Comparison of ENCODE assay signal across 19 cellular contexts in genomic region chr2:170393861-170394498, GRCh38.
DNase-seq lines count a peak whose midpoint lies in the region; ATAC-seq, FAIRE-seq and TF ChIP-seq lines count a peak whose summit lies in the region.
"Had no signal": no experiment of that assay in that cellular context is flagged by ENCODE, and none has a peak within 500 bp of the region (broad histone marks: within the 10 kb centered on the region; RNA-seq: fewer than 3 reads in every experiment).

No MANE protein-coding gene starts in this region.

- H3K27ac ChIP-seq in HepG2 (ENCODE audit: extremely low read length, insufficient read depth, low read length), result no peak overlapping the region
- H3K27ac ChIP-seq in right lobe of liver, result no peak overlapping the region
- H3K27ac ChIP-seq in body of pancreas, result peak overlapping the region in 2 of 4 donors; percentile 13 to 52
- H3K27ac ChIP-seq: 22Rv1, BLaER1, C4-2B had no signal

- TF ChIP-seq POLR2A in HepG2 (IDR thresholded peaks at IDR 0.05; ENCODE audit: insufficient read depth in 1 of 2, low read depth in 2 of 2, low read length in 2 of 2) (no peak), right lobe of liver (IDR thresholded peaks at IDR 0.05) (no peak), body of pancreas (IDR thresholded peaks at IDR 0.05) (no peak)

- TF ChIP-seq CTCF in HepG2 (CRISPR knock-in tag; IDR thresholded peaks at IDR 0.05) (no peak), right lobe of liver (IDR thresholded peaks at IDR 0.05) (no peak), body of pancreas (IDR thresholded peaks at IDR 0.05) (no peak)

- CTCF ChIA-PET in HepG2 (lab: Yijun Ruan, JAX; ENCODE audit: low intra/inter-chr PET ratio, low total read pairs), result interaction anchor here (1.0 kb wide), 1 partner anchor 419 kb away, joined by 3 read pairs; no protein-coding TSS in a partner anchor

- no peaks in the 10 kb centered on the region for H3K79me2 ChIP-seq in HepG2 (ENCODE audit: insufficient read depth, low read length)

- in situ Hi-C loops in HepG2 (cut with HindIII; ENCODE audit: extremely low pct_ligation_motif_present, low pct_unique_long_range_greater_than_20kb) (no loop called here), G401 (cut with HindIII; ENCODE audit: low sequenced_read_pairs) (no loop called here)

- peak; percentile 66 for ATAC-seq in HepG2
- no peak for ATAC-seq in right lobe of liver
- ATAC-seq in body of pancreas, result peak; percentile 58
- ATAC-seq: CD8-positive, alpha-beta T cell; GM23338; HCT116 had no signal

- WGBS in HepG2 (ENCODE audit: low lambda C conversion rate), result 2% methylated on average over 2 of the region's 2 CpGs
- 33% methylated on average over 2 of the region's 2 CpGs for WGBS in right lobe of liver (ENCODE audit: insufficient coverage, low coverage, low lambda C conversion rate, missing lambda C conversion rate)
- 11 to 15% methylated on average over 2 of the region's 2 CpGs for WGBS in body of pancreas, 2 donors

- DNase-seq in HepG2 (ENCODE audit: low spot score) (peak; percentile 45), right lobe of liver (no peak), body of pancreas (no peak), renal cortical epithelial cell (ENCODE audit: low read depth) (peak; percentile 50), G401 (ENCODE audit: low spot score) (no peak)
- DNase-seq in activated CD4-positive, alpha-beta T cell treated with anti-CD3 and anti-CD28 coated beads for 4 hours, result no peak
- DNase-seq: Caco-2; CD4-positive, CD25-positive, alpha-beta regulatory T cell; CD8-positive, alpha-beta T cell; DMS 273 treated with DMSO at 0.1 percent for 48 hours; EL; H9 had no signal

- no peak overlapping the region for H3K4me3 ChIP-seq in HepG2 (replicated peaks in 1 of 3; ENCODE audit: insufficient read depth in 1 of 3, low read depth in 2 of 3, low read length in 3 of 3)
- no peak overlapping the region for H3K4me3 ChIP-seq in right lobe of liver
- H3K4me3 ChIP-seq in body of pancreas, result no peak overlapping the region
- H3K4me3 ChIP-seq: BLaER1, GM23338 had no signal

- no peak overlapping the region for H2AFZ ChIP-seq in HepG2 (ENCODE audit: low read length)

- BruUV-seq in HepG2 (replicated peaks; lab: Mats Ljungman, UMichigan), result no TSS peak

- intact Hi-C loops in HepG2 (cut with micrococcal nuclease; ENCODE audit: unreplicated experiment) (no loop called here), right lobe of liver (cut with DNase I) (no loop called here), body of pancreas (cut with DNase I) (no loop called here)

- no peaks in the 10 kb centered on the region for H4K20me1 ChIP-seq in HepG2 (ENCODE audit: insufficient read depth, low read length)
- H4K20me1 ChIP-seq: BLaER1 had no signal

- TF ChIP-seq RAD21 in HepG2 (CRISPR knock-in tag; IDR thresholded peaks at IDR 0.05), result no peak

- TF ChIP-seq EP300 in HepG2 (IDR thresholded peaks at IDR 0.05; ENCODE audit: low read depth in 2 of 2, low read length in 2 of 2), result no peak
- TF ChIP-seq EP300 in HepG2 (CRISPR knock-in tag; IDR thresholded peaks at IDR 0.05; ENCODE audit: borderline replicate concordance), result no peak

- H3K9ac ChIP-seq in HepG2 (ENCODE audit: insufficient read depth, low read depth, low read length), result no peak overlapping the region
- H3K9ac ChIP-seq: BLaER1 had no signal

- FAIRE-seq in HepG2 (lab: Jason Lieb, UNC), result no peak
- FAIRE-seq: A204.1, GM12892 had no signal

- H3K4me2 ChIP-seq in HepG2 (ENCODE audit: low read depth, low read length), result no peak overlapping the region
- H3K4me2 ChIP-seq: BLaER1, GM23338 had no signal

- H3K9me3 ChIP-seq in HepG2 (ENCODE audit: low read length), result no peaks in the 10 kb centered on the region
- no peaks in the 10 kb centered on the region for H3K9me3 ChIP-seq in right lobe of liver
- H3K9me3 ChIP-seq in body of pancreas, result no peaks in the 10 kb centered on the region
- H3K9me3 ChIP-seq: BLaER1, Caco-2 had no signal

- H3K36me3 ChIP-seq in HepG2 (replicated peaks in 1 of 2; ENCODE audit: control insufficient read depth in 1 of 2, insufficient read depth in 2 of 2, low read length in 2 of 2), result no peaks in the 10 kb centered on the region
- H3K36me3 ChIP-seq in right lobe of liver, result no peaks in the 10 kb centered on the region
- H3K36me3 ChIP-seq in body of pancreas (replicated peaks in 1 of 2; ENCODE audit: insufficient read depth in 1 of 2, low read depth in 2 of 2), result no peaks in the 10 kb centered on the region
- H3K36me3 ChIP-seq: BLaER1 had no signal

- H3K27me3 ChIP-seq in HepG2 (ENCODE audit: control insufficient read depth in 1 of 2, insufficient read depth in 2 of 2, low read length in 2 of 2) (peaks cover 0 to 12% of the 10 kb centered on the region in 2 experiments; a peak in 2 of 5 replicates), right lobe of liver (peaks cover 0 to 10% of the 10 kb centered on the region in 2 donors), body of pancreas (no peaks in the 10 kb centered on the region)
- H3K27me3 ChIP-seq: BLaER1 had no signal

- POLR2A ChIA-PET in HepG2 (lab: Yijun Ruan, JAX), result no interaction called here

- H3K4me1 ChIP-seq in HepG2 (ENCODE audit: insufficient read depth, low read length) (peaks cover 16% of the 10 kb centered on the region), right lobe of liver (no peaks in the 10 kb centered on the region), body of pancreas (peaks cover 16% of the 10 kb centered on the region)

TF ChIP-seq in HepG2, 621 proteins besides CTCF, POLR2A, EP300 and RAD21 (continues in another document):
- TF ChIP-seq ZNF136 (CRISPR knock-in tag; IDR thresholded peaks at IDR 0.05; ENCODE audit: low read depth) (no peak), PPARG (CRISPR knock-in tag; conservative IDR thresholded peaks at IDR 0.05) (no peak), ATF5 (CRISPR knock-in tag; IDR thresholded peaks at IDR 0.05; ENCODE audit: low read depth) (no peak), ZNF431 (CRISPR knock-in tag; IDR thresholded peaks at IDR 0.05; ENCODE audit: borderline replicate concordance, low read depth) (no peak), ZMAT3 (CRISPR knock-in tag; conservative IDR thresholded peaks at IDR 0.05) (no peak), EHMT2 (IDR thresholded peaks at IDR 0.05; ENCODE audit: borderline replicate concordance, low read depth, low read length) (no peak), ZNF563 (CRISPR knock-in tag; IDR thresholded peaks at IDR 0.05) (no peak), ZNF619 (CRISPR knock-in tag; IDR thresholded peaks at IDR 0.05) (no peak), PTBP1 (IDR thresholded peaks at IDR 0.05; ENCODE audit: low read depth, low read length, poor library complexity, severe bottlenecking) (no peak), ZNF629 (CRISPR knock-in tag; conservative IDR thresholded peaks at IDR 0.05) (0 out of 2 replicates have a peak, but pooled peaks have one; percentile 14), PREB (CRISPR knock-in tag; IDR thresholded peaks at IDR 0.05) (no peak), ZFP36L1 (CRISPR knock-in tag; IDR thresholded peaks at IDR 0.05) (no peak), ARID5B (CRISPR knock-in tag; IDR thresholded peaks at IDR 0.05) (0 out of 2 replicates have a peak, but pooled peaks have one; percentile 53)

Comparison
In these comparisons a context has a peak if more than half of its experiments do, and no peak if none do; other contexts are left out.
1. ATAC-seq: peak in HepG2 (single experiment) and body of pancreas (single experiment); none in right lobe of liver (0 of 4).
2. DNase-seq: peak in HepG2 (single experiment) and renal cortical epithelial cell (single experiment); none in right lobe of liver (0 of 3), body of pancreas (0 of 4), G401 (single experiment) and activated CD4-positive, alpha-beta T cell treated with anti-CD3 and anti-CD28 coated beads for 4 hours (0 of 2).